Comparison of ENCODE assay signal across 14 cellular contexts in genomic region chr9:114495992-114496391, GRCh38.
"Had no signal": no experiment of that assay in that cellular context is flagged by ENCODE, and none has a peak within 500 bp of the region (broad histone marks: within the 10 kb centered on the region; RNA-seq: fewer than 3 reads in every experiment).

No MANE protein-coding gene starts in this region.

- H3K27me3 ChIP-seq: esophagus squamous epithelium, neural progenitor cell, right lobe of liver, testis had no signal

- H3K9ac ChIP-seq: neural progenitor cell had no signal

- H3K9me3 ChIP-seq: esophagus squamous epithelium, mucosa of descending colon, right lobe of liver, testis had no signal

- ATAC-seq: left ventricle myocardium superior; mucosa of descending colon; right lobe of liver; stimulated activated effector memory CD8-positive, alpha-beta T cell treated with anti-CD3 and anti-CD28 coated beads, Interleukin-12 subunit alpha, Interleukin-12 subunit beta, amount 100 ng/mL, for 72 hours had no signal

- H2AFZ ChIP-seq: neural progenitor cell had no signal

- DNase-seq: activated CD4-positive, alpha-beta T cell treated with anti-CD3 and anti-CD28 coated beads, Interleukin-2, amount 50 U/mL, for 4 hours; activated gamma-delta T cell; dermis blood vessel endothelial cell; effector memory CD4-positive, alpha-beta T cell; esophagus squamous epithelium; left ventricle myocardium superior; mucosa of descending colon; naive B cell; right lobe of liver; stimulated activated CD4-positive, alpha-beta T cell treated with anti-CD3 and anti-CD28 coated beads, Interleukin-4, amount 100 ng/mL, for 24 hours; testis had no signal

- H3K36me3 ChIP-seq: esophagus squamous epithelium, neural progenitor cell, right lobe of liver had no signal

- H3K27ac ChIP-seq: esophagus squamous epithelium, neural progenitor cell, right lobe of liver, testis had no signal

- H3K4me3 ChIP-seq: esophagus squamous epithelium, mucosa of descending colon, neural progenitor cell, right lobe of liver, smooth muscle cell, testis had no signal

- H3K4me2 ChIP-seq: neural progenitor cell, smooth muscle cell had no signal
